In the genomic region with DNA sequence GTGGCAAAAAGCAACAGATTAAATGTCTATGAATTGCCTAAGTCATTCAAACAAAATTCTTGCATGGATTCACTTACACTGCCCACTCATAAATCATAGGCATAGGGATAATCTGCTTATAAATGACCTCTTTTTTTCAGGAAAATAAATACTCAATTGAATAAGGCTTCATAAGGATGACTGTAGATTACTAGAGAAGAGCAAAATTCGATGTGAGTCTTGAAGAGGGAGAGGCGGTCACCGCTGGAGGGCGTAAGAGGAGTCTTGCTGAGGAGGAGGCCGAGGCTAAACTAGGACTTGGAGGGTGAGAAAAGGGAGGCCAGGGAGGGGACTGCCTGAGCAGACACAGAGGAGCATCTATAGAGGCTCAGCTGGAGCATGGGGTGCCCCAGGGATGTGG, we compare ENCODE assay signal across 13 cellular contexts.
DNase-seq lines count a peak whose midpoint lies in the region; ATAC-seq and TF ChIP-seq lines count a peak whose summit lies in the region.
"Had no signal": no experiment of that assay in that cellular context is flagged by ENCODE, and none has a peak within 500 bp of the region (broad histone marks: within the 10 kb centered on the region; RNA-seq: fewer than 3 reads in every experiment).

No MANE protein-coding gene starts in this region.

- TF ChIP-seq CTCF in SK-N-SH (IDR thresholded peaks at IDR 0.05) (no peak), IMR-90 (conservative IDR thresholded peaks at IDR 0.05; ENCODE audit: low read depth, low read length) (no peak), osteoblast (IDR thresholded peaks at IDR 0.05; ENCODE audit: extremely low read depth, low read depth, low read length) (no peak), Calu3 (IDR thresholded peaks at IDR 0.05; ENCODE audit: unreplicated experiment) (no peak), GM20000 (IDR thresholded peaks at IDR 0.05; ENCODE audit: extremely low read depth, missing control alignments) (no peak)

- dilution Hi-C loops in IMR-90 (cut with HindIII; ENCODE audit: low sequenced_read_pairs, unreplicated experiment), result no loop called here

- POLR2A ChIA-PET in SK-N-SH (lab: Yijun Ruan, JAX) (no interaction called here), IMR-90 (lab: Charles Lee; ENCODE audit: unreplicated experiment) (interaction anchor here (0.6 kb wide), 1 partner anchor 90 kb away, joined by 3 read pairs; no protein-coding TSS in a partner anchor)

- no peak for TF ChIP-seq POLR2A in IMR-90 (IDR thresholded peaks at IDR 0.05; ENCODE audit: low read depth, low read length)

- H3K79me1 ChIP-seq in IMR-90 (ENCODE audit: low read depth in 1 of 2, low read length in 2 of 2), result no peaks in the 10 kb centered on the region

- no peak overlapping the region for H3K23ac ChIP-seq in IMR-90 (ENCODE audit: low read depth, low read length)

- H3K4me1 ChIP-seq in SK-N-SH (ENCODE audit: control insufficient read depth in 1 of 2, insufficient read depth in 2 of 2, low read depth in 1 of 2, low read length in 1 of 2), result peaks cover 8 to 25% of the 10 kb centered on the region in 2 experiments; a peak in 3 of 4 replicates
- H3K4me1 ChIP-seq in IMR-90 (ENCODE audit: control insufficient read depth, insufficient read depth, low read length), result peaks cover 16% of the 10 kb centered on the region
- peaks cover 20% of the 10 kb centered on the region for H3K4me1 ChIP-seq in osteoblast (ENCODE audit: insufficient read depth, low read length)

- TF ChIP-seq RAD21 in SK-N-SH (IDR thresholded peaks at IDR 0.05; ENCODE audit: low read length) (no peak), IMR-90 (IDR thresholded peaks at IDR 0.05; ENCODE audit: low read length) (no peak)

- CTCF ChIA-PET in SK-N-SH (lab: Yijun Ruan, JAX), result no interaction called here
- CTCF ChIA-PET in IMR-90 (lab: Yijun Ruan, JAX), result no interaction called here
- CTCF ChIA-PET in Calu3 (lab: Charles Lee), result no interaction called here

- no peak overlapping the region for H3K56ac ChIP-seq in IMR-90 (ENCODE audit: extremely low read depth, insufficient read depth, low read length)

- peak overlapping the region; percentile 26; the same call in 1 of the 2 replicates for H2BK20ac ChIP-seq in IMR-90 (ENCODE audit: low read depth, low read length)

- no peaks in the 10 kb centered on the region for H3K9me2 ChIP-seq in SK-N-SH

- peaks cover 3% of the 10 kb centered on the region; the same call in 1 of the 2 replicates for H3K9me1 ChIP-seq in IMR-90 (ENCODE audit: insufficient read depth, low read length)

- H2AFZ ChIP-seq in SK-N-SH (ENCODE audit: low read depth) (peak overlapping the region; percentile 38; the same call in 1 of the 2 replicates), IMR-90 (replicated peaks; ENCODE audit: low read length, poor library complexity) (peak overlapping the region; percentile 53), osteoblast (ENCODE audit: low read length) (peak overlapping the region; percentile 7)

- H3K18ac ChIP-seq in IMR-90 (ENCODE audit: low read depth, low read length), result no peak overlapping the region; the same call in 1 of the 2 replicates

- H3K27ac ChIP-seq in SK-N-SH (ENCODE audit: low read depth in 2 of 2, low read length in 1 of 2) (peak overlapping the region in 1 of 2 experiments; percentile 95; a peak in 1 of 4 replicates), IMR-90 (ENCODE audit: insufficient read depth, low read length) (0 out of 2 replicates have a peak overlapping the region, but pooled peaks have one; percentile 0), osteoblast (ENCODE audit: low read depth, low read length) (no peak overlapping the region)
- H3K27ac ChIP-seq: epithelial cell of prostate, neutrophil had no signal

- no peak overlapping the region for H3K9ac ChIP-seq in SK-N-SH
- no peak overlapping the region for H3K9ac ChIP-seq in IMR-90 (ENCODE audit: low read depth, low read length)

- peaks cover 8% of the 10 kb centered on the region for H3F3A ChIP-seq in SK-N-SH (replicated peaks; ENCODE audit: insufficient read depth)

- ATAC-seq in SK-N-SH treated with all-trans-retinoic acid at 6 μM for 48 hours (no peak), IMR-90 (ENCODE audit: low read depth) (no peak)

- H3K4me3 ChIP-seq in SK-N-SH (ENCODE audit: low read depth in 2 of 2, low read length in 1 of 2) (no peak overlapping the region), IMR-90 (ENCODE audit: insufficient read depth, low read depth, low read length) (no peak overlapping the region), osteoblast (ENCODE audit: insufficient read depth, low read length) (no peak overlapping the region)

- H3K36me3 Mint-ChIP-seq in Calu3 (ENCODE audit: insufficient read depth, unreplicated experiment), result no peaks in the 10 kb centered on the region

- H3K14ac ChIP-seq in IMR-90 (replicated peaks; ENCODE audit: low read depth, low read length), result 0 out of 2 replicates have a peak overlapping the region, but pooled peaks have one; percentile 42

- in situ Hi-C loops in IMR-90 (cut with MboI; ENCODE audit: low sequenced_read_pairs), result no loop called here

- H2BK5ac ChIP-seq in IMR-90 (ENCODE audit: low read depth, low read length, poor library complexity, severe bottlenecking), result no peak overlapping the region

- peak overlapping the region; percentile 43; the same call in 1 of the 2 replicates for H2AK5ac ChIP-seq in IMR-90 (ENCODE audit: low read depth, low read length)

- peak overlapping the region; percentile 52; the same call in 1 of the 2 replicates for H2BK120ac ChIP-seq in IMR-90 (ENCODE audit: low read depth, low read length)

- no peaks in the 10 kb centered on the region for H3K9me3 Mint-ChIP-seq in Calu3 (ENCODE audit: low read depth, unreplicated experiment)
- H3K9me3 Mint-ChIP-seq: activated T-helper 2 cell treated with anti-CD3 and anti-CD28 coated beads, Interferon-gamma antibody, Interleukin-2, Interleukin-4, amounts not matched to agents 10 μg/mL and 5 μg/mL and 100 μg/mL, durations not matched to agents 14 hours and 24 hours and 36 hours had no signal

- H4K5ac ChIP-seq in IMR-90 (ENCODE audit: low read depth, low read length), result peak overlapping the region; percentile 12

- no peaks in the 10 kb centered on the region for H3K27me3 ChIP-seq in SK-N-SH (ENCODE audit: insufficient read depth)
- H3K27me3 ChIP-seq in IMR-90 (ENCODE audit: control insufficient read depth, insufficient read depth, low read length), result no peaks in the 10 kb centered on the region
- H3K27me3 ChIP-seq in osteoblast (ENCODE audit: insufficient read depth, low read length), result no peaks in the 10 kb centered on the region
- H3K27me3 ChIP-seq: neutrophil had no signal

- no peak overlapping the region for H2AK9ac ChIP-seq in IMR-90 (replicated peaks; ENCODE audit: low read depth, low read length, poor library complexity)

- no peak overlapping the region for H3K4me3 Mint-ChIP-seq in Calu3 (ENCODE audit: low read depth, unreplicated experiment)

- peak overlapping the region; percentile 38 for H3K4ac ChIP-seq in IMR-90 (ENCODE audit: low read depth, low read length)

- H4K8ac ChIP-seq in IMR-90 (ENCODE audit: low read depth in 2 of 2, low read length in 2 of 2), result peak overlapping the region in 1 of 2 experiments; percentile 13; a peak in 2 of 4 replicates

- H4K20me1 ChIP-seq in SK-N-SH (ENCODE audit: insufficient read depth) (no peaks in the 10 kb centered on the region), IMR-90 (ENCODE audit: insufficient read depth, low read length) (no peaks in the 10 kb centered on the region), osteoblast (ENCODE audit: insufficient read depth, low read length) (no peaks in the 10 kb centered on the region)

- H3K27me3 Mint-ChIP-seq in Calu3 (ENCODE audit: unreplicated experiment), result no peaks in the 10 kb centered on the region

- H3K79me2 ChIP-seq in SK-N-SH (ENCODE audit: insufficient read depth) (no peaks in the 10 kb centered on the region), osteoblast (ENCODE audit: insufficient read depth, low read length) (no peaks in the 10 kb centered on the region)

- H4K91ac ChIP-seq in IMR-90 (ENCODE audit: insufficient read depth, low read depth, low read length), result peak overlapping the region; percentile 42

- no peaks in the 10 kb centered on the region for H3K36me3 ChIP-seq in SK-N-SH (replicated peaks in 1 of 2; ENCODE audit: control insufficient read depth in 1 of 2, insufficient read depth in 2 of 2, low read length in 1 of 2)
- no peaks in the 10 kb centered on the region for H3K36me3 ChIP-seq in IMR-90 (ENCODE audit: control insufficient read depth, insufficient read depth, low read length)
- no peaks in the 10 kb centered on the region for H3K36me3 ChIP-seq in osteoblast (ENCODE audit: insufficient read depth, low read length)
- H3K36me3 ChIP-seq: neutrophil had no signal

- no peak overlapping the region for H3K27ac Mint-ChIP-seq in Calu3 (ENCODE audit: unreplicated experiment)
- H3K27ac Mint-ChIP-seq: activated T-helper 2 cell treated with anti-CD3 and anti-CD28 coated beads, Interferon-gamma antibody, Interleukin-2, Interleukin-4, amounts not matched to agents 10 μg/mL and 5 μg/mL and 100 μg/mL, durations not matched to agents 14 hours and 24 hours and 36 hours had no signal

- no peak for TF ChIP-seq EP300 in SK-N-SH (IDR thresholded peaks at IDR 0.05; ENCODE audit: borderline replicate concordance in 1 of 2, low read depth in 1 of 2, low read length in 1 of 2)

- H3K9me3 ChIP-seq in SK-N-SH (no peaks in the 10 kb centered on the region), IMR-90 (ENCODE audit: control insufficient read depth, insufficient read depth, low read length) (no peaks in the 10 kb centered on the region), osteoblast (ENCODE audit: low read depth, low read length) (no peaks in the 10 kb centered on the region)
- H3K9me3 ChIP-seq: neutrophil had no signal

- DNase-seq in SK-N-SH (no peak), IMR-90 (no peak), dermis blood vessel endothelial cell (peak; percentile 36), osteoblast (ENCODE audit: insufficient read length, low spot score, missing footprints) (no peak), Calu3 (no peak), NCI-H526 treated with DMSO at 0.1 percent for 48 hours (lab: John Stamatoyannopoulos, UW) (no peak), GM20000 (ENCODE audit: low spot score) (no peak)
- DNase-seq: activated CD4-positive, alpha-beta T cell treated with anti-CD3 and anti-CD28 coated beads for 4 hours; DMS 273 treated with DMSO at 0.1 percent for 48 hours had no signal

- BruUV-seq in IMR-90 (replicated peaks; lab: Mats Ljungman, UMichigan) (no TSS peak), Calu3 (replicated peaks; lab: Mats Ljungman, UMichigan) (no TSS peak)

- H3K4me1 Mint-ChIP-seq in Calu3 (ENCODE audit: low read depth, unreplicated experiment), result peaks cover 21% of the 10 kb centered on the region

- whole genome bisulfite sequencing in SK-N-SH (ENCODE audit: low lambda C conversion rate), result 88% methylated on average over 5 of the region's 5 CpGs
- WGBS in IMR-90 (ENCODE audit: extremely low coverage in 2 of 2, insufficient read length in 1 of 2), 2 experiments, result 60% methylated on average over 1 of the region's 5 CpGs; no CpG with 5 or more reads in 1 of the 2 experiments

- H3K4me2 ChIP-seq in SK-N-SH (no peak overlapping the region), IMR-90 (ENCODE audit: low read depth, low read length) (no peak overlapping the region), osteoblast (ENCODE audit: insufficient read depth, low read length) (no peak overlapping the region)

- H2BK15ac ChIP-seq in IMR-90 (ENCODE audit: low read depth, low read length), result peak overlapping the region; percentile 26; the same call in 2 of the 3 replicates

- intact Hi-C loops in IMR-90 (cut with micrococcal nuclease), result no loop called here
- intact Hi-C loops in Calu3 (cut with micrococcal nuclease; ENCODE audit: unreplicated experiment), result no loop called here
